36 cellular contexts compared by ENCODE assay signal in the genomic region with DNA sequence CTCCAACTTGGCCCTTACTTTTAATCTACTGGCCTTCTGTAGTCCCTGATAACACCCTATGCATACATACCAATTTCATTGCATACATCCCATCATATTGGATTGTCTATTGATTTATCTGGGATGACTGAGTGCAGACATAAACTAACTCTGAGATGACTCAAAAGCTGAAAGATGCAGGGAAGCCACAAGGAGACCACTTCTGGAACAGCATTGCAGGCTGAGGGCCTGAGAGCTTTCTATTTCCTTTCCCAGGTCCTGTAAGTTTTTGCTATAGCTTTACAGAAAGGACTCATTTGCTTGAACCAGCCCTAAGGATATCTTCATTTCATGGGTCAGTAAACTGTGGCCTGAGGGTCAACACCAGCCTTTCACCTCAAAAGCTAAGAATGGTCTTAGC. TPM values are rescaled to one million over a fixed set of nuclear protein-coding genes. Genes with fewer than 3 reads are reported as not detected.
"Had no signal": no experiment of that assay in that cellular context is flagged by ENCODE, and none has a peak within 500 bp of the region (broad histone marks: within the 10 kb centered on the region; RNA-seq: fewer than 3 reads in every experiment).

No MANE protein-coding gene starts in this region.

- H3K27me3 Mint-ChIP-seq: activated CD8-positive, alpha-beta T cell treated with anti-CD3 and anti-CD28 coated beads for 36 hours; activated naive CD8-positive, alpha-beta T cell treated with anti-CD3 and anti-CD28 coated beads, Interleukin-2, amount 50 U/mL, for 24 hours; activated T-cell treated with anti-CD3 and anti-CD28 coated beads, Interleukin-2, amount 50 U/mL, for 24 hours had no signal

- H3K9me3 Mint-ChIP-seq: activated B cell treated with CpG ODN at 0.5 μM for 24 hours; activated CD8-positive, alpha-beta T cell treated with anti-CD3 and anti-CD28 coated beads for 36 hours; activated naive CD4-positive, alpha-beta T cell treated with anti-CD3 and anti-CD28 coated beads, Interleukin-2, amount 10 ng/mL, durations not matched to agents 7 days and 5 days; activated naive CD4-positive, alpha-beta T cell treated with anti-CD3 and anti-CD28 coated beads, Interleukin-2, amount 50 U/mL, for 72 hours; activated naive CD8-positive, alpha-beta T cell treated with anti-CD3 and anti-CD28 coated beads, Interleukin-2, amount 50 U/mL, for 24 hours; activated T-cell treated with anti-CD3 and anti-CD28 coated beads, Interleukin-2, amount 50 U/mL, for 24 hours; activated T-cell treated with anti-CD3 and anti-CD28 coated beads, Interleukin-2, amount 50 U/mL, for 72 hours; brain; T-helper 2 cell treated with Interferon-gamma antibody and Interleukin-4, amounts not matched to agents 5 μg/mL and 100 μg/mL, for 36 hours had no signal

- H3K4me3 Mint-ChIP-seq: activated B cell treated with CpG ODN at 0.5 μM for 24 hours; activated CD8-positive, alpha-beta T cell treated with anti-CD3 and anti-CD28 coated beads for 36 hours; activated naive CD4-positive, alpha-beta T cell treated with anti-CD3 and anti-CD28 coated beads, Interleukin-2, amount 10 ng/mL, durations not matched to agents 7 days and 5 days; activated naive CD8-positive, alpha-beta T cell treated with anti-CD3 and anti-CD28 coated beads, Interleukin-2, amount 50 U/mL, for 24 hours; activated T-cell treated with anti-CD3 and anti-CD28 coated beads, Interleukin-2, amount 50 U/mL, for 24 hours; activated T-cell treated with anti-CD3 and anti-CD28 coated beads, Interleukin-2, amount 50 U/mL, for 72 hours; brain; T-helper 17 cell; T-helper 2 cell treated with Interferon-gamma antibody and Interleukin-4, amounts not matched to agents 5 μg/mL and 100 μg/mL, for 36 hours had no signal

- H3K4me3 ChIP-seq: adrenal gland, breast epithelium, cardiac muscle cell, colonic mucosa, esophagus squamous epithelium, gastrocnemius medialis, heart left ventricle had no signal

- H3K4me1 Mint-ChIP-seq: activated B cell treated with CpG ODN at 0.5 μM for 24 hours; activated naive CD8-positive, alpha-beta T cell treated with anti-CD3 and anti-CD28 coated beads, Interleukin-2, amount 50 U/mL, for 24 hours had no signal

- ATAC-seq: activated CD4-positive, CD25-positive, alpha-beta regulatory T cell treated with anti-CD3 and anti-CD28 coated beads, Interleukin-2, amount 50 U/mL, for 24 hours; activated CD8-positive, alpha-beta T cell treated with anti-CD3 and anti-CD28 coated beads for 36 hours; activated naive CD4-positive, alpha-beta T cell treated with anti-CD3 and anti-CD28 coated beads, Interleukin-2, amount 50 U/mL, for 72 hours; activated naive CD8-positive, alpha-beta T cell treated with anti-CD3 and anti-CD28 coated beads, Interleukin-2, amount 50 U/mL, for 24 hours; activated T-cell treated with anti-CD3 and anti-CD28 coated beads, Interleukin-2, amount 50 U/mL, for 72 hours; foreskin keratinocyte; gastrocnemius medialis; heart left ventricle; T-helper 17 cell had no signal

- H3K36me3 Mint-ChIP-seq: activated naive CD4-positive, alpha-beta T cell treated with anti-CD3 and anti-CD28 coated beads, Interleukin-2, amount 50 U/mL, for 72 hours; brain had no signal

- DNase-seq: activated B cell treated with CpG ODN at 0.5 μM for 24 hours; activated CD4-positive, alpha-beta T cell treated with anti-CD3 and anti-CD28 coated beads for 48 hours; activated CD4-positive, alpha-beta T cell treated with anti-CD3 and anti-CD28 coated beads, Interleukin-2, amount 50 U/mL, for 1 hour; activated CD4-positive, alpha-beta T cell treated with anti-CD3 and anti-CD28 coated beads, Interleukin-2, amount 50 U/mL, for 48 hours; activated CD8-positive, alpha-beta memory T cell treated with anti-CD3 and anti-CD28 coated beads for 24 hours; activated CD8-positive, alpha-beta memory T cell treated with anti-CD3 and anti-CD28 coated beads, Interleukin-2, amount 50 U/mL, for 48 hours; activated CD8-positive, alpha-beta T cell treated with anti-CD3 and anti-CD28 coated beads for 36 hours; activated gamma-delta T cell; activated naive CD4-positive, alpha-beta T cell; activated naive CD4-positive, alpha-beta T cell treated with anti-CD3 and anti-CD28 coated beads, Interleukin-2, amount 10 ng/mL, durations not matched to agents 7 days and 5 days; activated naive CD8-positive, alpha-beta T cell treated with anti-CD3 and anti-CD28 coated beads, Interleukin-2, amount 50 U/mL, for 24 hours; activated T-cell treated with anti-CD3 and anti-CD28 coated beads for 4 hours; activated T-cell treated with anti-CD3 and anti-CD28 coated beads, Interleukin-2, amount 50 U/mL, for 24 hours; activated T-cell treated with anti-CD3 and anti-CD28 coated beads, Interleukin-2, amount 50 U/mL, for 72 hours; adrenal gland; amygdala; aorta; central memory CD4-positive, alpha-beta T cell; cerebellar nuclear complex; colonic mucosa; effector CD8-positive, alpha-beta T cell; esophagus squamous epithelium; foreskin keratinocyte; gastrocnemius medialis; glutamatergic neuron; heart left ventricle; T-helper 1 cell; T-helper 17 cell; T1000; WERI-Rb-1 had no signal

- H3K27ac Mint-ChIP-seq: activated B cell treated with CpG ODN at 0.5 μM for 24 hours; activated CD8-positive, alpha-beta T cell treated with anti-CD3 and anti-CD28 coated beads for 36 hours; activated naive CD4-positive, alpha-beta T cell treated with anti-CD3 and anti-CD28 coated beads, Interleukin-2, amount 10 ng/mL, durations not matched to agents 7 days and 5 days; activated naive CD4-positive, alpha-beta T cell treated with anti-CD3 and anti-CD28 coated beads, Interleukin-2, amount 50 U/mL, for 72 hours; activated naive CD8-positive, alpha-beta T cell treated with anti-CD3 and anti-CD28 coated beads, Interleukin-2, amount 50 U/mL, for 24 hours; activated T-cell treated with anti-CD3 and anti-CD28 coated beads, Interleukin-2, amount 50 U/mL, for 24 hours; activated T-cell treated with anti-CD3 and anti-CD28 coated beads, Interleukin-2, amount 50 U/mL, for 72 hours; brain; T-helper 17 cell; T-helper 2 cell treated with Interferon-gamma antibody and Interleukin-4, amounts not matched to agents 5 μg/mL and 100 μg/mL, for 36 hours had no signal

RNA-seq across cellular contexts. Expression of a gene that starts 15.1 kb away (rescaled TPM):
- total RNA-seq: activated B cell treated with CpG ODN at 0.5 μM for 24 hours, foreskin keratinocyte had no signal
